Comparison of ENCODE assay signal across 8 cellular contexts in the genomic region with DNA sequence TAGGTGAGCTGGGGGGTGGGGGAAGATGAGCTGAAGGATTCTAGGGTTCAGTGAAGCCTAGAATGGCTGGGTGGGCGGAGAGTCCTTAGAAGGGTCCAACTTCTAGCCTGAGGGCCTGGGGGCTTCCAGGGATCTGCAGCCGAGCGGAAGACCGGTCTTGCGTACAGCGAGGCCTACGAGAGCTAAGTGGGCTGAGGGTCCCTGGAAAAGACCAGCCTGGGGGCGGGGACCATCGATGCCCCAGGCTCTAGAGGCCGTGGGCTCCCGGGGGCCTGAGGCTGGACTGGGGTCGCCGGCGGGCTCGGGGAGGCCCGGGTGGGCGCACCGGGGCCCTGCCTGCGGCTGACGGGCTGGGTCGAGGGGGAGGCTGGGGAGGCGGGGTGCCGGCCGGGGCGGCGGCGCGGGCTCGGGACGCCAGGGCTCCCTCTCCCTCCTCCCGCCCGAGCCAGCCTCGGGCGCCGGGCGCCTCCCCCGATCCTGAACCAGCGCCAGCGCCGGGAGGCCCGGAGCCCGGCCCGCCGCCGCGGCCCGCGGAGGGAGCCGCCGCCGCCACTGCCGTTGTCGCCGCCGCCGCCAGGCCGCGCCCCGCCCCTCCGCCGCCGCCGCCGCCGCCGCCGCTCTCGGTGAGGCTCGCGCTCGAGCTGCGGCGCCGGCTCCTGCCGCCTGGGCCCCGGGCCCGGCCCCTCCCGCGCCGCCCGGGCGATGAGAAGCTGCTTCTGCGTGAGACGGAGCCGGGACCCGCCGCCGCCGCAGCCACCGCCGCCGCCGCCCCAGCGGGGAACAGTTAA. TPM values are rescaled to one million over a fixed set of nuclear protein-coding genes. Genes with fewer than 3 reads are reported as not detected.
DNase-seq lines count a peak whose midpoint lies in the region; ATAC-seq and TF ChIP-seq lines count a peak whose summit lies in the region.

A gene with protein sequence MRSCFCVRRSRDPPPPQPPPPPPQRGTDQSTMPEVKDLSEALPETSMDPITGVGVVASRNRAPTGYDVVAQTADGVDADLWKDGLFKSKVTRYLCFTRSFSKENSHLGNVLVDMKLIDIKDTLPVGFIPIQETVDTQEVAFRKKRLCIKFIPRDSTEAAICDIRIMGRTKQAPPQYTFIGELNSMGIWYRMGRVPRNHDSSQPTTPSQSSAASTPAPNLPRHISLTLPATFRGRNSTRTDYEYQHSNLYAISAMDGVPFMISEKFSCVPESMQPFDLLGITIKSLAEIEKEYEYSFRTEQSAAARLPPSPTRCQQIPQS (plus strand): TSS at position 602 of the 788 bp plus-strand sequence. CDS start 101 bp downstream, at position 703.

- peak; percentile 86 for DNase-seq in activated CD4-positive, alpha-beta T cell treated with anti-CD3 and anti-CD28 coated beads, Interleukin-2, amount 10 ng/mL, durations not matched to agents 24 days and 14 days
- DNase-seq in lung (ENCODE audit: low spot score): no peak
- peak in 2 of 3 experiments; percentile 13 to 33 for DNase-seq in stimulated activated CD4-positive, alpha-beta T cell treated with anti-CD3 and anti-CD28 coated beads, TNF-alpha, amount 100 ng/mL, for 4 hours (ENCODE audit: low read depth in 3 of 3)

- ATAC-seq in lung (ENCODE audit: insufficient read depth, low FRiP score) (no peak), HG03139 (IDR thresholded peaks at IDR 0.05; ENCODE audit: unreplicated experiment) (no peak), HG03280 (IDR thresholded peaks at IDR 0.05; ENCODE audit: unreplicated experiment) (no peak)

- H3K36me3 Mint-ChIP-seq in activated CD4-positive, alpha-beta T cell treated with anti-CD3 and anti-CD28 coated beads, Interleukin-2, amount 10 ng/mL, durations not matched to agents 24 days and 14 days (ENCODE audit: low read depth): peaks cover 2% of the 10 kb centered on the region

- H3K27me3 ChIP-seq in BLaER1 (no peaks in the 10 kb centered on the region), HUES48 (ENCODE audit: control insufficient read depth, insufficient read depth, low read length) (peaks cover 11% of the 10 kb centered on the region), duodenal mucosa (ENCODE audit: control insufficient read depth in 1 of 2, insufficient read depth in 2 of 2, low read length in 2 of 2) (no peaks in the 10 kb centered on the region), lung (ENCODE audit: control insufficient read depth, insufficient read depth) (no peaks in the 10 kb centered on the region)

- H3K4me1 Mint-ChIP-seq in activated CD4-positive, alpha-beta T cell treated with anti-CD3 and anti-CD28 coated beads, Interleukin-2, amount 10 ng/mL, durations not matched to agents 24 days and 14 days: peaks cover 10% of the 10 kb centered on the region

- no peak for TF ChIP-seq CTCF in lung (IDR thresholded peaks at IDR 0.05; ENCODE audit: control extremely low read depth, extremely low read depth)

- peak within 1 kb of the TSS; percentile 34 for H3K27ac Mint-ChIP-seq in activated CD4-positive, alpha-beta T cell treated with anti-CD3 and anti-CD28 coated beads, Interleukin-2, amount 10 ng/mL, durations not matched to agents 24 days and 14 days

- peak within 1 kb of the TSS; percentile 97 for H3K4me2 ChIP-seq in BLaER1

- peaks cover 15% of the 10 kb centered on the region; the same call in 1 of the 2 replicates for H4K20me1 ChIP-seq in BLaER1

- intact Hi-C loops in activated CD4-positive, alpha-beta T cell treated with anti-CD3 and anti-CD28 coated beads, Interleukin-2, amount 10 ng/mL, durations not matched to agents 24 days and 14 days (cut with micrococcal nuclease): loop anchor here (5.0 kb wide), 1 partner anchor 71 kb away; no protein-coding TSS in a partner anchor

- peak within 1 kb of the TSS; percentile 74 for H3K4me3 ChIP-seq in BLaER1
- H3K4me3 ChIP-seq in HUES48 (ENCODE audit: low read depth, low read length): peak within 1 kb of the TSS; percentile 59
- peak within 1 kb of the TSS; percentile 67 to 82 for H3K4me3 ChIP-seq in duodenal mucosa (ENCODE audit: low read depth in 1 of 2, low read length in 2 of 2)
- H3K4me3 ChIP-seq in lung: peak within 1 kb of the TSS; percentile 73

- H3K9ac ChIP-seq in BLaER1 (peak within 1 kb of the TSS; percentile 81), HUES48 (ENCODE audit: low read depth, low read length) (0 out of 2 replicates have a peak within 1 kb of the TSS, but pooled peaks have one; percentile 10), duodenal mucosa (ENCODE audit: low read depth in 1 of 2, low read length in 2 of 2) (peak within 1 kb of the TSS; percentile 60 to 80)

- no peaks in the 10 kb centered on the region for H3K36me3 ChIP-seq in BLaER1
- H3K36me3 ChIP-seq in HUES48 (ENCODE audit: control insufficient read depth, insufficient read depth, low read length): no peaks in the 10 kb centered on the region
- no peaks in the 10 kb centered on the region for H3K36me3 ChIP-seq in duodenal mucosa (ENCODE audit: control insufficient read depth in 1 of 2, insufficient read depth in 2 of 2, low read length in 2 of 2)
- H3K36me3 ChIP-seq in lung (ENCODE audit: control insufficient read depth in 2 of 2, insufficient read depth in 2 of 2, low read length in 2 of 2): no peaks in the 10 kb centered on the region

- peaks cover 8% of the 10 kb centered on the region for H3K9me3 Mint-ChIP-seq in activated CD4-positive, alpha-beta T cell treated with anti-CD3 and anti-CD28 coated beads, Interleukin-2, amount 10 ng/mL, durations not matched to agents 24 days and 14 days

- peaks cover 42% of the 10 kb centered on the region for H3K4me1 ChIP-seq in BLaER1
- peaks cover 10% of the 10 kb centered on the region for H3K4me1 ChIP-seq in HUES48 (ENCODE audit: control insufficient read depth, insufficient read depth, low read length)
- peaks cover 4 to 11% of the 10 kb centered on the region in 2 donors for H3K4me1 ChIP-seq in duodenal mucosa (ENCODE audit: control insufficient read depth in 1 of 2, insufficient read depth in 2 of 2, low read length in 2 of 2)
- H3K4me1 ChIP-seq in lung (ENCODE audit: control insufficient read depth in 2 of 2, insufficient read depth in 2 of 2, low read length in 2 of 2): peaks cover 0 to 11% of the 10 kb centered on the region in 2 donors

- peaks cover 34% of the 10 kb centered on the region for H3K27me3 Mint-ChIP-seq in activated CD4-positive, alpha-beta T cell treated with anti-CD3 and anti-CD28 coated beads, Interleukin-2, amount 10 ng/mL, durations not matched to agents 24 days and 14 days

- H3K4me3 Mint-ChIP-seq in activated CD4-positive, alpha-beta T cell treated with anti-CD3 and anti-CD28 coated beads, Interleukin-2, amount 10 ng/mL, durations not matched to agents 24 days and 14 days: peak within 1 kb of the TSS; percentile 77

- peaks cover 19% of the 10 kb centered on the region for H3K9me3 ChIP-seq in BLaER1
- peaks cover 9% of the 10 kb centered on the region; the same call in 1 of the 2 replicates for H3K9me3 ChIP-seq in HUES48 (ENCODE audit: control insufficient read depth, insufficient read depth, low read length)
- H3K9me3 ChIP-seq in duodenal mucosa (ENCODE audit: control insufficient read depth in 1 of 2, low read length in 2 of 2): peaks cover 0 to 4% of the 10 kb centered on the region in 2 donors
- no peaks in the 10 kb centered on the region for H3K9me3 ChIP-seq in lung (ENCODE audit: control insufficient read depth in 2 of 2, insufficient read depth in 1 of 2, low read length in 1 of 2)

- H3K27ac ChIP-seq in BLaER1 (peak within 1 kb of the TSS; percentile 82), HUES48 (ENCODE audit: low read depth, low read length) (no peak within 1 kb of the TSS), duodenal mucosa (ENCODE audit: low read depth, low read length) (peak within 1 kb of the TSS; percentile 36), lung (ENCODE audit: low read depth in 1 of 2, low read length in 1 of 2) (peak within 1 kb of the TSS; percentile 58 to 83)

- 4 to 10% methylated on average over 32 to 94 of the region's 94 CpGs for WGBS in lung, 2 donors

RNA-seq across cellular contexts. Expression of the gene that starts here (rescaled TPM):
- total RNA-seq in activated CD4-positive, alpha-beta T cell treated with anti-CD3 and anti-CD28 coated beads, Interleukin-2, amount 10 ng/mL, durations not matched to agents 24 days and 14 days: 0.49 and 1.3 TPM in 2 replicates
- 10 to 100 TPM; 20.7 to 33.6 TPM for total RNA-seq in lung
- polyA plus RNA-seq in lung: 10 to 100 TPM in 1 of 2 donors, 1 to 10 TPM in 1; 9.5 to 12.4 TPM

Comparison
In these comparisons a context has a peak if more than half of its experiments do, and no peak if none do; other contexts are left out.
1. H3K9ac ChIP-seq: peak in every context shown above with its lines; median percentile 81 in BLaER1; 70 in duodenal mucosa; 10 in HUES48.